11 cellular contexts compared by ENCODE assay signal in genomic region chr3:172449468-172450149, GRCh38. TPM values are rescaled to one million over a fixed set of nuclear protein-coding genes. Genes with fewer than 3 reads are reported as not detected.
DNase-seq lines count a peak whose midpoint lies in the region; ATAC-seq, FAIRE-seq and TF ChIP-seq lines count a peak whose summit lies in the region.
"Had no signal": no experiment of that assay in that cellular context is flagged by ENCODE, and none has a peak within 500 bp of the region (broad histone marks: within the 10 kb centered on the region; RNA-seq: fewer than 3 reads in every experiment).

No MANE protein-coding gene starts in this region.

- H3K9me3 ChIP-seq in Karpas-422 (ENCODE audit: low read length): no peaks in the 10 kb centered on the region

- no peak overlapping the region for H3K4me2 ChIP-seq in Karpas-422 (ENCODE audit: low read depth, low read length, poor library complexity, severe bottlenecking)
- H3K4me2 ChIP-seq: BLaER1 treated with 17β-estradiol and CSF1 and Interleukin-3, amounts not matched to agents 10 nM and 100 nM had no signal

- H3K36me3 Mint-ChIP-seq in activated CD8-positive, alpha-beta memory T cell treated with anti-CD3 and anti-CD28 coated beads, Interleukin-2, amount 10 ng/mL, durations not matched to agents 7 days and 5 days: peaks cover 3% of the 10 kb centered on the region
- H3K36me3 Mint-ChIP-seq in activated T-cell treated with anti-CD3 and anti-CD28 coated beads, Interleukin-2, amount 50 U/mL, for 72 hours (ENCODE audit: insufficient read depth in 2 of 2): peaks cover 3 to 8% of the 10 kb centered on the region in 2 donors
- H3K36me3 Mint-ChIP-seq: activated naive CD8-positive, alpha-beta T cell had no signal

- CTCF ChIA-PET in activated CD8-positive, alpha-beta memory T cell treated with anti-CD3 and anti-CD28 coated beads, Interleukin-2, amount 10 ng/mL, durations not matched to agents 7 days and 5 days (lab: Charles Lee): interaction anchor here (1.7 to 4.8 kb wide), 2 partner anchors 11 to 12 kb away, joined by 4 to 27 read pairs; no protein-coding TSS in a partner anchor

- H3K9me2 ChIP-seq in Karpas-422 (replicated peaks; ENCODE audit: insufficient read depth, low read length): no peaks in the 10 kb centered on the region

- H3K79me2 ChIP-seq in Karpas-422 (ENCODE audit: low read length): no peaks in the 10 kb centered on the region

- no peaks in the 10 kb centered on the region for H4K20me1 ChIP-seq in Karpas-422 (ENCODE audit: insufficient read depth, low read depth, low read length)
- H4K20me1 ChIP-seq: BLaER1 treated with 17β-estradiol and CSF1 and Interleukin-3, amounts not matched to agents 10 nM and 100 nM had no signal

- peaks cover 87% of the 10 kb centered on the region for H3K27me3 Mint-ChIP-seq in activated CD8-positive, alpha-beta memory T cell treated with anti-CD3 and anti-CD28 coated beads, Interleukin-2, amount 10 ng/mL, durations not matched to agents 7 days and 5 days
- peaks cover 80% of the 10 kb centered on the region for H3K27me3 Mint-ChIP-seq in activated T-cell treated with anti-CD3 and anti-CD28 coated beads, Interleukin-2, amount 50 U/mL, for 72 hours (ENCODE audit: low read depth)

- H3K4me1 ChIP-seq in Karpas-422 (ENCODE audit: low read length): no peaks in the 10 kb centered on the region
- H3K4me1 ChIP-seq: BLaER1 treated with 17β-estradiol and CSF1 and Interleukin-3, amounts not matched to agents 10 nM and 100 nM had no signal

- peak; percentile 46 for DNase-seq in activated CD8-positive, alpha-beta memory T cell treated with anti-CD3 and anti-CD28 coated beads, Interleukin-2, amount 10 ng/mL, durations not matched to agents 7 days and 5 days
- DNase-seq in activated CD8-positive, alpha-beta memory T cell treated with anti-CD3 and anti-CD28 coated beads, Interleukin-2, amount 50 U/mL, for 4 hours: no peak
- DNase-seq in activated T-cell treated with anti-CD3 and anti-CD28 coated beads, Interleukin-2, amount 50 U/mL, for 72 hours: peak in 1 of 2 donors; percentile 4
- DNase-seq in hepatic stellate cell (ENCODE audit: low spot score) (peak; percentile 41), H54 (ENCODE audit: insufficient read length, low spot score) (no peak), globus pallidus (ENCODE audit: low spot score) (no peak), Karpas-422 (no peak)
- DNase-seq in stimulated activated CD8-positive, alpha-beta memory T cell treated with anti-CD3 and anti-CD28 coated beads, Interleukin-4, amount 100 ng/mL, for 48 hours: peak; percentile 32
- DNase-seq: NCI-H748 treated with DMSO at 0.1 percent for 48 hours had no signal

- H3K9ac ChIP-seq in Karpas-422 (ENCODE audit: low read length): no peak overlapping the region
- H3K9ac ChIP-seq: BLaER1 treated with 17β-estradiol and CSF1 and Interleukin-3, amounts not matched to agents 10 nM and 100 nM had no signal

- H3K4me3 Mint-ChIP-seq in activated CD8-positive, alpha-beta memory T cell treated with anti-CD3 and anti-CD28 coated beads, Interleukin-2, amount 10 ng/mL, durations not matched to agents 7 days and 5 days: peak overlapping the region; percentile 37
- H3K4me3 Mint-ChIP-seq in activated T-cell treated with anti-CD3 and anti-CD28 coated beads, Interleukin-2, amount 50 U/mL, for 72 hours: peak overlapping the region; percentile 69 to 76
- H3K4me3 Mint-ChIP-seq: activated naive CD8-positive, alpha-beta T cell had no signal

- H3K36me3 ChIP-seq in Karpas-422 (ENCODE audit: insufficient read depth, low read length): no peaks in the 10 kb centered on the region
- H3K36me3 ChIP-seq: BLaER1 treated with 17β-estradiol and CSF1 and Interleukin-3, amounts not matched to agents 10 nM and 100 nM had no signal

- no peak overlapping the region for H3K27ac Mint-ChIP-seq in activated CD8-positive, alpha-beta memory T cell treated with anti-CD3 and anti-CD28 coated beads, Interleukin-2, amount 10 ng/mL, durations not matched to agents 7 days and 5 days
- no peak overlapping the region for H3K27ac Mint-ChIP-seq in activated T-cell treated with anti-CD3 and anti-CD28 coated beads, Interleukin-2, amount 50 U/mL, for 72 hours
- H3K27ac Mint-ChIP-seq: activated naive CD8-positive, alpha-beta T cell had no signal

- FAIRE-seq in H54 (lab: Jason Lieb, UNC): no peak

- H2AFZ ChIP-seq in Karpas-422 (ENCODE audit: low read length): no peak overlapping the region

- no peaks in the 10 kb centered on the region for H3K27me3 ChIP-seq in Karpas-422 (ENCODE audit: low read length)
- H3K27me3 ChIP-seq: BLaER1 treated with 17β-estradiol and CSF1 and Interleukin-3, amounts not matched to agents 10 nM and 100 nM had no signal

- H3K9me3 Mint-ChIP-seq in activated CD8-positive, alpha-beta memory T cell treated with anti-CD3 and anti-CD28 coated beads, Interleukin-2, amount 10 ng/mL, durations not matched to agents 7 days and 5 days (ENCODE audit: low read depth): no peaks in the 10 kb centered on the region
- H3K9me3 Mint-ChIP-seq in activated T-cell treated with anti-CD3 and anti-CD28 coated beads, Interleukin-2, amount 50 U/mL, for 72 hours: no peaks in the 10 kb centered on the region

- no peak overlapping the region for H3K27ac ChIP-seq in Karpas-422 (ENCODE audit: low read length)
- H3K27ac ChIP-seq: BLaER1 treated with 17β-estradiol and CSF1 and Interleukin-3, amounts not matched to agents 10 nM and 100 nM had no signal

- no peak overlapping the region for H3K4me3 ChIP-seq in Karpas-422 (ENCODE audit: low read length)
- H3K4me3 ChIP-seq: BLaER1 treated with 17β-estradiol and CSF1 and Interleukin-3, amounts not matched to agents 10 nM and 100 nM had no signal

- no peak for TF ChIP-seq POLR2A in H54 (IDR thresholded peaks at IDR 0.05; ENCODE audit: low read depth, low read length)

- ATAC-seq in activated CD8-positive, alpha-beta memory T cell treated with anti-CD3 and anti-CD28 coated beads, Interleukin-2, amount 10 ng/mL, durations not matched to agents 7 days and 5 days: peak; percentile 38
- peak; percentile 28 to 34 for ATAC-seq in activated T-cell treated with anti-CD3 and anti-CD28 coated beads, Interleukin-2, amount 50 U/mL, for 72 hours (replicated peaks in 1 of 2)

- peaks cover 32% of the 10 kb centered on the region for H3K4me1 Mint-ChIP-seq in activated CD8-positive, alpha-beta memory T cell treated with anti-CD3 and anti-CD28 coated beads, Interleukin-2, amount 10 ng/mL, durations not matched to agents 7 days and 5 days
- peaks cover 32% of the 10 kb centered on the region for H3K4me1 Mint-ChIP-seq in activated T-cell treated with anti-CD3 and anti-CD28 coated beads, Interleukin-2, amount 50 U/mL, for 72 hours (ENCODE audit: low read depth)

RNA-seq across cellular contexts. Expression of gene GHSR, which starts 1.4 kb away (rescaled TPM):
- total RNA-seq in activated CD8-positive, alpha-beta memory T cell treated with anti-CD3 and anti-CD28 coated beads, Interleukin-2, amount 10 ng/mL, durations not matched to agents 7 days and 5 days: not detected
- not detected for total RNA-seq in activated T-cell treated with anti-CD3 and anti-CD28 coated beads, Interleukin-2, amount 50 U/mL, for 72 hours
- not detected in 2 replicates for total RNA-seq in Karpas-422 (2014; rRNA removed; shearing (Covaris generic); ENCODE audit: low replicate concordance)

Comparison
In these comparisons a context has a peak if more than half of its experiments do, and no peak if none do; other contexts are left out.
1. DNase-seq: peak in activated CD8-positive, alpha-beta memory T cell treated with anti-CD3 and anti-CD28 coated beads, Interleukin-2, amount 10 ng/mL, durations not matched to agents 7 days and 5 days (single experiment), hepatic stellate cell (single experiment) and stimulated activated CD8-positive, alpha-beta memory T cell treated with anti-CD3 and anti-CD28 coated beads, Interleukin-4, amount 100 ng/mL, for 48 hours (single experiment); none in activated CD8-positive, alpha-beta memory T cell treated with anti-CD3 and anti-CD28 coated beads, Interleukin-2, amount 50 U/mL, for 4 hours (single experiment), H54 (single experiment), globus pallidus (single experiment) and Karpas-422 (single experiment).